In genomic region chr16:11187522-11187921, GRCh38 we compare ENCODE assay signal across 20 cellular contexts.
"Had no signal": no experiment of that assay in that cellular context is flagged by ENCODE, and none has a peak within 500 bp of the region (broad histone marks: within the 10 kb centered on the region; RNA-seq: fewer than 3 reads in every experiment).

No MANE protein-coding gene starts in this region.

- H3K27me3 Mint-ChIP-seq: memory B cell; stimulated activated memory B cell treated with anti-CD40 and anti-IgM and Interleukin-4, amounts not matched to agents 10 μg/mL and 1 μg/mL and 100 μg/mL, for 72 hours had no signal

- FAIRE-seq: colon, keratinocyte, urothelium cell line had no signal

- H3K4me3 Mint-ChIP-seq: memory B cell; mesothelial cell of epicardium; natural killer cell; stimulated activated memory B cell treated with anti-CD40 and anti-IgM and Interleukin-4, amounts not matched to agents 10 μg/mL and 1 μg/mL and 100 μg/mL, for 72 hours; type B pancreatic cell had no signal

- H3K36me3 ChIP-seq: esophagus squamous epithelium, left ventricle myocardium inferior, lower lobe of right lung, prostate gland had no signal

- H3K27ac ChIP-seq: esophagus squamous epithelium, gastroesophageal sphincter, left ventricle myocardium inferior, lower lobe of right lung, parathyroid adenoma, prostate gland had no signal

- H3K27me3 ChIP-seq: gastroesophageal sphincter had no signal

- H2AFZ ChIP-seq: parathyroid adenoma had no signal

- H3K9me3 ChIP-seq: esophagus squamous epithelium, gastroesophageal sphincter, left ventricle myocardium inferior, lower lobe of right lung, prostate gland had no signal

- DNase-seq: dermis blood vessel endothelial cell; esophagus squamous epithelium; foreskin fibroblast; glutamatergic neuron; left ventricle myocardium inferior; lower lobe of right lung; natural killer cell; occipital lobe; stimulated activated CD4-positive, alpha-beta T cell treated with anti-CD3 and anti-CD28 coated beads, Interleukin-4, amount 100 ng/mL, for 1 hour; stimulated activated CD8-positive, alpha-beta memory T cell treated with anti-CD3 and anti-CD28 coated beads, Interleukin-4, amount 100 ng/mL, for 48 hours had no signal

- H3K79me2 ChIP-seq: parathyroid adenoma had no signal

- H3K36me3 Mint-ChIP-seq: mesothelial cell of epicardium, natural killer cell, type B pancreatic cell had no signal

- H3K4me3 ChIP-seq: esophagus squamous epithelium, gastroesophageal sphincter, left ventricle myocardium inferior, lower lobe of right lung, prostate gland had no signal

- H3K4me1 Mint-ChIP-seq: mesothelial cell of epicardium, natural killer cell had no signal

- ATAC-seq: gastroesophageal sphincter; lower lobe of right lung; natural killer cell; stimulated activated memory B cell treated with anti-CD40 and anti-IgM and Interleukin-4, amounts not matched to agents 10 μg/mL and 1 μg/mL and 100 μg/mL, for 72 hours had no signal

- H3K4me1 ChIP-seq: gastroesophageal sphincter, left ventricle myocardium inferior, parathyroid adenoma, prostate gland had no signal

- H3K9me3 Mint-ChIP-seq: memory B cell; mesothelial cell of epicardium; natural killer cell; stimulated activated memory B cell treated with anti-CD40 and anti-IgM and Interleukin-4, amounts not matched to agents 10 μg/mL and 1 μg/mL and 100 μg/mL, for 72 hours; type B pancreatic cell had no signal

- H3K9ac ChIP-seq: parathyroid adenoma had no signal

- H3K27ac Mint-ChIP-seq: memory B cell, mesothelial cell of epicardium, natural killer cell, type B pancreatic cell had no signal
